Comparison of ENCODE assay signal across 1 cellular context in genomic region chr1:14332158-14332557, GRCh38.
TF ChIP-seq lines count a peak whose summit lies in the region.

No MANE protein-coding gene starts in this region.

TF ChIP-seq in GM23338, 12 proteins besides CTCF, POLR2A, EP300 and RAD21 (continued from another document):
- TF ChIP-seq, protein P1, sequence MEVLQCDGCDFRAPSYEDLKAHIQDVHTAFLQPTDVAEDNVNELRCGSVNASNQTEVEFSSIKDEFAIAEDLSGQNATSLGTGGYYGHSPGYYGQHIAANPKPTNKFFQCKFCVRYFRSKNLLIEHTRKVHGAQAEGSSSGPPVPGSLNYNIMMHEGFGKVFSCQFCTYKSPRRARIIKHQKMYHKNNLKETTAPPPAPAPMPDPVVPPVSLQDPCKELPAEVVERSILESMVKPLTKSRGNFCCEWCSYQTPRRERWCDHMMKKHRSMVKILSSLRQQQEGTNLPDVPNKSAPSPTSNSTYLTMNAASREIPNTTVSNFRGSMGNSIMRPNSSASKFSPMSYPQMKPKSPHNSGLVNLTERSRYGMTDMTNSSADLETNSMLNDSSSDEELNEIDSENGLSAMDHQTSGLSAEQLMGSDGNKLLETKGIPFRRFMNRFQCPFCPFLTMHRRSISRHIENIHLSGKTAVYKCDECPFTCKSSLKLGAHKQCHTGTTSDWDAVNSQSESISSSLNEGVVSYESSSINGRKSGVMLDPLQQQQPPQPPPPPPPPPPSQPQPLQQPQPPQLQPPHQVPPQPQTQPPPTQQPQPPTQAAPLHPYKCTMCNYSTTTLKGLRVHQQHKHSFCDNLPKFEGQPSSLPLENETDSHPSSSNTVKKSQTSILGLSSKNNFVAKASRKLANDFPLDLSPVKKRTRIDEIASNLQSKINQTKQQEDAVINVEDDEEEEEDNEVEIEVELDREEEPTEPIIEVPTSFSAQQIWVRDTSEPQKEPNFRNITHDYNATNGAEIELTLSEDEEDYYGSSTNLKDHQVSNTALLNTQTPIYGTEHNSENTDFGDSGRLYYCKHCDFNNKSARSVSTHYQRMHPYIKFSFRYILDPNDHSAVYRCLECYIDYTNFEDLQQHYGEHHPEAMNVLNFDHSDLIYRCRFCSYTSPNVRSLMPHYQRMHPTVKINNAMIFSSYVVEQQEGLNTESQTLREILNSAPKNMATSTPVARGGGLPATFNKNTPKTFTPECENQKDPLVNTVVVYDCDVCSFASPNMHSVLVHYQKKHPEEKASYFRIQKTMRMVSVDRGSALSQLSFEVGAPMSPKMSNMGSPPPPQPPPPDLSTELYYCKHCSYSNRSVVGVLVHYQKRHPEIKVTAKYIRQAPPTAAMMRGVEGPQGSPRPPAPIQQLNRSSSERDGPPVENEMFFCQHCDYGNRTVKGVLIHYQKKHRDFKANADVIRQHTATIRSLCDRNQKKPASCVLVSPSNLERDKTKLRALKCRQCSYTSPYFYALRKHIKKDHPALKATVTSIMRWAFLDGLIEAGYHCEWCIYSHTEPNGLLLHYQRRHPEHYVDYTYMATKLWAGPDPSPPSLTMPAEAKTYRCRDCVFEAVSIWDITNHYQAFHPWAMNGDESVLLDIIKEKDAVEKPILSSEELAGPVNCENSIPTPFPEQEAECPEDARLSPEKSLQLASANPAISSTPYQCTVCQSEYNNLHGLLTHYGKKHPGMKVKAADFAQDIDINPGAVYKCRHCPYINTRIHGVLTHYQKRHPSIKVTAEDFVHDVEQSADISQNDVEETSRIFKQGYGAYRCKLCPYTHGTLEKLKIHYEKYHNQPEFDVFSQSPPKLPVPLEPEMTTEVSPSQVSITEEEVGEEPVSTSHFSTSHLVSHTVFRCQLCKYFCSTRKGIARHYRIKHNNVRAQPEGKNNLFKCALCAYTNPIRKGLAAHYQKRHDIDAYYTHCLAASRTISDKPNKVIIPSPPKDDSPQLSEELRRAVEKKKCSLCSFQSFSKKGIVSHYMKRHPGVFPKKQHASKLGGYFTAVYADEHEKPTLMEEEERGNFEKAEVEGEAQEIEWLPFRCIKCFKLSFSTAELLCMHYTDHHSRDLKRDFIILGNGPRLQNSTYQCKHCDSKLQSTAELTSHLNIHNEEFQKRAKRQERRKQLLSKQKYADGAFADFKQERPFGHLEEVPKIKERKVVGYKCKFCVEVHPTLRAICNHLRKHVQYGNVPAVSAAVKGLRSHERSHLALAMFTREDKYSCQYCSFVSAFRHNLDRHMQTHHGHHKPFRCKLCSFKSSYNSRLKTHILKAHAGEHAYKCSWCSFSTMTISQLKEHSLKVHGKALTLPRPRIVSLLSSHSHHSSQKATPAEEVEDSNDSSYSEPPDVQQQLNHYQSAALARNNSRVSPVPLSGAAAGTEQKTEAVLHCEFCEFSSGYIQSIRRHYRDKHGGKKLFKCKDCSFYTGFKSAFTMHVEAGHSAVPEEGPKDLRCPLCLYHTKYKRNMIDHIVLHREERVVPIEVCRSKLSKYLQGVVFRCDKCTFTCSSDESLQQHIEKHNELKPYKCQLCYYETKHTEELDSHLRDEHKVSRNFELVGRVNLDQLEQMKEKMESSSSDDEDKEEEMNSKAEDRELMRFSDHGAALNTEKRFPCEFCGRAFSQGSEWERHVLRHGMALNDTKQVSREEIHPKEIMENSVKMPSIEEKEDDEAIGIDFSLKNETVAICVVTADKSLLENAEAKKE (CRISPR knock-in tag; IDR thresholded peaks at IDR 0.05): no peak
- TF ChIP-seq, protein P2, sequence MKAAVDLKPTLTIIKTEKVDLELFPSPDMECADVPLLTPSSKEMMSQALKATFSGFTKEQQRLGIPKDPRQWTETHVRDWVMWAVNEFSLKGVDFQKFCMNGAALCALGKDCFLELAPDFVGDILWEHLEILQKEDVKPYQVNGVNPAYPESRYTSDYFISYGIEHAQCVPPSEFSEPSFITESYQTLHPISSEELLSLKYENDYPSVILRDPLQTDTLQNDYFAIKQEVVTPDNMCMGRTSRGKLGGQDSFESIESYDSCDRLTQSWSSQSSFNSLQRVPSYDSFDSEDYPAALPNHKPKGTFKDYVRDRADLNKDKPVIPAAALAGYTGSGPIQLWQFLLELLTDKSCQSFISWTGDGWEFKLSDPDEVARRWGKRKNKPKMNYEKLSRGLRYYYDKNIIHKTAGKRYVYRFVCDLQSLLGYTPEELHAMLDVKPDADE (IDR thresholded peaks at IDR 0.05): no peak
